ENCODE assay signal across 1 cellular context in the genomic region with DNA sequence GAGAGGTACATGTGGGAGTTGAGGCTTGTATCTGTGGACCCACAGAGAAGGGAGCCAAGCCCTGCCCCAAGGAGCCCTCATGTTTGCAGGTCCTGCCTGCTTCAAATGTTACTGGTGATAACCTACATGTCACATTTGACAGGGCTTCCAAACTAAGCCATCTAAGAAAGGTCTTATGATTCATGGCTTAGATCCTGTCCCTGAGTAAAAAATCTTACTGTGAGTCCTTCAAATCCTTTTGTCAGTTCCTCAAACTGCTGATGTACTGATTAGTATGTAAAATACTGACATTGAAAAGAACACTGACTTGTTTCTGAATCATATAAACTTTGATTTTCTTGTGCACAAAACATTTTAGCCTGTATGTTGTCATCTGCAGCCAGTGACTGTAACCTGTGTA.
TF ChIP-seq lines count a peak whose summit lies in the region.

No MANE protein-coding gene starts in this region.

TF ChIP-seq in IMR-90, 13 proteins besides CTCF, POLR2A, EP300 and RAD21 (continued from another document):
- TF ChIP-seq CHD1 (IDR thresholded peaks at IDR 0.05; ENCODE audit: low read depth, low read length): no peak
